ENCODE assay signal across 29 cellular contexts in genomic region chr11:128349650-128350296, GRCh38.
A peak's percentile ranks its signal among the peaks of the same experiment; 100 is the strongest.
DNase-seq lines count a peak whose midpoint lies in the region; ATAC-seq and TF ChIP-seq lines count a peak whose summit lies in the region.
"Had no signal": no experiment of that assay in that cellular context is flagged by ENCODE, and none has a peak within 500 bp of the region (broad histone marks: within the 10 kb centered on the region; RNA-seq: fewer than 3 reads in every experiment).

No MANE protein-coding gene starts in this region.

- no peaks in the 10 kb centered on the region for H3K36me3 ChIP-seq in Loucy (ENCODE audit: insufficient read depth, low read length)
- H3K36me3 ChIP-seq in brain microvascular endothelial cell (replicated peaks), result no peaks in the 10 kb centered on the region
- H3K36me3 ChIP-seq: esophagus squamous epithelium, left ventricle myocardium inferior, ovary, SJCRH30, vagina had no signal

- H3K9me3 Mint-ChIP-seq in activated T-cell treated with anti-CD3 and anti-CD28 coated beads, Interleukin-2, amount 50 U/mL, for 72 hours, result no peaks in the 10 kb centered on the region
- H3K9me3 Mint-ChIP-seq in activated naive CD8-positive, alpha-beta T cell treated with anti-CD3 and anti-CD28 coated beads, Interleukin-2, amount 50 U/mL, for 24 hours, result no peaks in the 10 kb centered on the region
- no peaks in the 10 kb centered on the region for H3K9me3 Mint-ChIP-seq in stimulated activated memory B cell treated with anti-CD40 and anti-IgM and Interleukin-4, amounts not matched to agents 10 μg/mL and 1 μg/mL and 100 μg/mL, for 72 hours
- H3K9me3 Mint-ChIP-seq: mesothelial cell of epicardium, nephron had no signal

- peak overlapping the region; percentile 68 for H2AFZ ChIP-seq in Loucy (ENCODE audit: low read length)
- H2AFZ ChIP-seq: hepatocyte had no signal

- no peaks in the 10 kb centered on the region for H3F3A ChIP-seq in Loucy (ENCODE audit: low read depth)

- no peak overlapping the region for H3K27ac Mint-ChIP-seq in activated T-cell treated with anti-CD3 and anti-CD28 coated beads, Interleukin-2, amount 50 U/mL, for 72 hours
- H3K27ac Mint-ChIP-seq in activated naive CD8-positive, alpha-beta T cell treated with anti-CD3 and anti-CD28 coated beads, Interleukin-2, amount 50 U/mL, for 24 hours, result peak overlapping the region; percentile 7
- peak overlapping the region; percentile 20 for H3K27ac Mint-ChIP-seq in stimulated activated memory B cell treated with anti-CD40 and anti-IgM and Interleukin-4, amounts not matched to agents 10 μg/mL and 1 μg/mL and 100 μg/mL, for 72 hours
- H3K27ac Mint-ChIP-seq: mesothelial cell of epicardium, nephron had no signal

- H3K36me3 Mint-ChIP-seq in activated T-cell treated with anti-CD3 and anti-CD28 coated beads, Interleukin-2, amount 50 U/mL, for 72 hours (ENCODE audit: insufficient read depth in 2 of 2), result peaks cover 0 to 5% of the 10 kb centered on the region in 2 donors
- peaks cover 2% of the 10 kb centered on the region for H3K36me3 Mint-ChIP-seq in activated naive CD8-positive, alpha-beta T cell treated with anti-CD3 and anti-CD28 coated beads, Interleukin-2, amount 50 U/mL, for 24 hours (ENCODE audit: low read depth)
- H3K36me3 Mint-ChIP-seq in stimulated activated memory B cell treated with anti-CD40 and anti-IgM and Interleukin-4, amounts not matched to agents 10 μg/mL and 1 μg/mL and 100 μg/mL, for 72 hours, result no peaks in the 10 kb centered on the region
- H3K36me3 Mint-ChIP-seq: CD14-positive monocyte, mesothelial cell of epicardium had no signal

- peaks cover 88% of the 10 kb centered on the region for H3K4me1 Mint-ChIP-seq in activated T-cell treated with anti-CD3 and anti-CD28 coated beads, Interleukin-2, amount 50 U/mL, for 72 hours (ENCODE audit: low read depth)
- H3K4me1 Mint-ChIP-seq in activated naive CD8-positive, alpha-beta T cell treated with anti-CD3 and anti-CD28 coated beads, Interleukin-2, amount 50 U/mL, for 24 hours, result peaks cover 76% of the 10 kb centered on the region
- H3K4me1 Mint-ChIP-seq in stimulated activated memory B cell treated with anti-CD40 and anti-IgM and Interleukin-4, amounts not matched to agents 10 μg/mL and 1 μg/mL and 100 μg/mL, for 72 hours, result peaks cover 15% of the 10 kb centered on the region
- H3K4me1 Mint-ChIP-seq: CD14-positive monocyte had no signal

- no peak overlapping the region for H3K9ac ChIP-seq in Loucy (ENCODE audit: low read depth, low read length, poor library complexity, severe bottlenecking)

- H3K27ac ChIP-seq in brain microvascular endothelial cell, result no peak overlapping the region
- H3K27ac ChIP-seq: esophagus squamous epithelium, hepatocyte, left ventricle myocardium inferior, ovary, SJCRH30, testis, vagina, VCaP had no signal

- H3K27me3 ChIP-seq in Loucy (ENCODE audit: insufficient read depth, low read length, poor library complexity, severe bottlenecking) (no peaks in the 10 kb centered on the region), brain microvascular endothelial cell (replicated peaks) (no peaks in the 10 kb centered on the region)
- H3K27me3 ChIP-seq: esophagus squamous epithelium, hepatocyte, ovary, SJCRH30, testis, vagina had no signal

- H3K4me3 Mint-ChIP-seq in activated T-cell treated with anti-CD3 and anti-CD28 coated beads, Interleukin-2, amount 50 U/mL, for 72 hours, result peak overlapping the region; percentile 7 to 33
- H3K4me3 Mint-ChIP-seq in activated naive CD8-positive, alpha-beta T cell treated with anti-CD3 and anti-CD28 coated beads, Interleukin-2, amount 50 U/mL, for 24 hours, result no peak overlapping the region
- peak overlapping the region; percentile 22 for H3K4me3 Mint-ChIP-seq in stimulated activated memory B cell treated with anti-CD40 and anti-IgM and Interleukin-4, amounts not matched to agents 10 μg/mL and 1 μg/mL and 100 μg/mL, for 72 hours
- H3K4me3 Mint-ChIP-seq: CD14-positive monocyte, mesothelial cell of epicardium, nephron had no signal

- H3K4me3 ChIP-seq in Loucy (ENCODE audit: low read length, poor library complexity, severe bottlenecking) (peak overlapping the region; percentile 12), brain microvascular endothelial cell (ENCODE audit: low read depth, low read length) (no peak overlapping the region)
- H3K4me3 ChIP-seq: esophagus squamous epithelium, hepatocyte, left ventricle myocardium inferior, ovary, SJCRH30, smooth muscle cell, testis, vagina had no signal

- H3K4me1 ChIP-seq in Loucy (ENCODE audit: insufficient read depth, low read length, poor library complexity, severe bottlenecking), result peaks cover 23% of the 10 kb centered on the region
- H3K4me1 ChIP-seq: esophagus squamous epithelium, left ventricle myocardium inferior, SJCRH30, testis, vagina had no signal

- in situ Hi-C loops in brain microvascular endothelial cell (cut with HindIII; ENCODE audit: low pct_ligation_motif_present, low sequenced_read_pairs), result no loop called here

- TF ChIP-seq CTCF in Loucy (conservative IDR thresholded peaks at IDR 0.05; ENCODE audit: low read length), result no peak
- no peak for TF ChIP-seq CTCF in brain microvascular endothelial cell (IDR thresholded peaks at IDR 0.05; ENCODE audit: low read depth, low read length, missing control alignments)

- H4K20me1 ChIP-seq in Loucy (ENCODE audit: insufficient read depth, low read length, poor library complexity, severe bottlenecking), result no peaks in the 10 kb centered on the region

- H3K9me2 ChIP-seq in Loucy (replicated peaks; ENCODE audit: low read depth, low read length), result no peaks in the 10 kb centered on the region

- peak overlapping the region; percentile 28 for H3K4me2 ChIP-seq in Loucy (ENCODE audit: low read depth, low read length, poor library complexity, severe bottlenecking)
- H3K4me2 ChIP-seq: hepatocyte, smooth muscle cell had no signal

- H3K79me2 ChIP-seq in Loucy (ENCODE audit: insufficient read depth, low read length), result no peaks in the 10 kb centered on the region
- H3K79me2 ChIP-seq: hepatocyte had no signal

- H3K9me3 ChIP-seq in Loucy (ENCODE audit: insufficient read depth, low read depth, low read length), result no peaks in the 10 kb centered on the region
- H3K9me3 ChIP-seq: esophagus squamous epithelium, left ventricle myocardium inferior, ovary, SJCRH30, testis, vagina had no signal

- H3K27me3 Mint-ChIP-seq in activated T-cell treated with anti-CD3 and anti-CD28 coated beads, Interleukin-2, amount 50 U/mL, for 72 hours (ENCODE audit: low read depth), result no peaks in the 10 kb centered on the region
- no peaks in the 10 kb centered on the region for H3K27me3 Mint-ChIP-seq in activated naive CD8-positive, alpha-beta T cell treated with anti-CD3 and anti-CD28 coated beads, Interleukin-2, amount 50 U/mL, for 24 hours
- H3K27me3 Mint-ChIP-seq in stimulated activated memory B cell treated with anti-CD40 and anti-IgM and Interleukin-4, amounts not matched to agents 10 μg/mL and 1 μg/mL and 100 μg/mL, for 72 hours, result no peaks in the 10 kb centered on the region

- no peak for ATAC-seq in activated T-cell treated with anti-CD3 and anti-CD28 coated beads, Interleukin-2, amount 50 U/mL, for 72 hours (replicated peaks in 1 of 2)
- ATAC-seq in activated naive CD8-positive, alpha-beta T cell treated with anti-CD3 and anti-CD28 coated beads, Interleukin-2, amount 50 U/mL, for 24 hours, result no peak
- ATAC-seq in stimulated activated memory B cell treated with anti-CD40 and anti-IgM and Interleukin-4, amounts not matched to agents 10 μg/mL and 1 μg/mL and 100 μg/mL, for 72 hours, result no peak
- no peak for ATAC-seq in HG02798 (IDR thresholded peaks at IDR 0.05; ENCODE audit: poor library complexity, unreplicated experiment)

- no peak for DNase-seq in activated T-cell treated with anti-CD3 and anti-CD28 coated beads, Interleukin-2, amount 50 U/mL, for 72 hours
- DNase-seq in activated T-cell treated with anti-CD3 and anti-CD28 coated beads, Interleukin-2, amount 50 U/mL, for 48 hours, result no peak
- DNase-seq in activated naive CD8-positive, alpha-beta T cell treated with anti-CD3 and anti-CD28 coated beads, Interleukin-2, amount 50 U/mL, for 24 hours, result no peak
- no peak for DNase-seq in SIG-M5 (lab: John Stamatoyannopoulos, UW)
- no peak for DNase-seq in brain microvascular endothelial cell
- DNase-seq: activated CD8-positive, alpha-beta memory T cell treated with anti-CD3 and anti-CD28 coated beads for 24 hours; amygdala; cortex of kidney; DMS 273 treated with DMSO at 0.1 percent for 48 hours; esophagus squamous epithelium; HCEC 1CT; left ventricle myocardium inferior; NCI-H1092; NCI-H187; NCI-H526; ovary; SJCRH30; stimulated activated CD4-positive, alpha-beta T cell treated with anti-CD3 and anti-CD28 coated beads, Interleukin-2, amount 100 ng/mL, for 24 hours; testis had no signal
